In genomic region chr17:16438173-16438556, GRCh38 we compare ENCODE assay signal across 1 cellular context.
TF ChIP-seq lines count a peak whose summit lies in the region.

No MANE protein-coding gene starts in this region.

TF ChIP-seq in GM12878, 131 proteins besides CTCF, POLR2A, EP300 and RAD21 (continued from another document):
- TF ChIP-seq E2F8 (IDR thresholded peaks at IDR 0.05; ENCODE audit: low read depth, partially characterized antibody): peak; percentile 20
- peak; percentile 8 for TF ChIP-seq RELA (IDR thresholded peaks at IDR 0.05; ENCODE audit: borderline replicate concordance, partially characterized antibody)
- TF ChIP-seq NFIC (IDR thresholded peaks at IDR 0.05; ENCODE audit: low read depth, low read length): no peak
- TF ChIP-seq KLF5 (IDR thresholded peaks at IDR 0.05; ENCODE audit: partially characterized antibody): no peak
- TF ChIP-seq SMC3 (IDR thresholded peaks at IDR 0.05; ENCODE audit: borderline replicate concordance, low read length): no peak
- TF ChIP-seq BCLAF1 (IDR thresholded peaks at IDR 0.05): no peak
- TF ChIP-seq SKIL (IDR thresholded peaks at IDR 0.05; ENCODE audit: low read depth, poor library complexity, severe bottlenecking): no peak
- TF ChIP-seq HDAC6 (IDR thresholded peaks at IDR 0.05; ENCODE audit: unreplicated experiment): no peak
- TF ChIP-seq ELK1 (IDR thresholded peaks at IDR 0.05; ENCODE audit: low read depth, low read length): no peak
- no peak for TF ChIP-seq STAT3 (IDR thresholded peaks at IDR 0.05; ENCODE audit: low read depth, low read length)
- no peak for TF ChIP-seq ZBTB11 (CRISPR knock-in tag; IDR thresholded peaks at IDR 0.05)
- 0 out of 2 replicates have a peak, but pooled peaks have one; percentile 52 for TF ChIP-seq MTA3 (IDR thresholded peaks at IDR 0.05; ENCODE audit: borderline replicate concordance, low read length)
- TF ChIP-seq NKRF (conservative IDR thresholded peaks at IDR 0.05): peak; percentile 14; the same call in 1 of the 2 replicates
- TF ChIP-seq ZBED1 (IDR thresholded peaks at IDR 0.05; ENCODE audit: borderline replicate concordance): peak; percentile 55
- TF ChIP-seq SMAD1 (IDR thresholded peaks at IDR 0.05; ENCODE audit: low read depth, partially characterized antibody): peak; percentile 63
- TF ChIP-seq HDGF (IDR thresholded peaks at IDR 0.05): 0 out of 2 replicates have a peak, but pooled peaks have one; percentile 57
TF ChIP-seq in GM12878: peak in this region for 7.
